Comparison of ENCODE assay signal across 17 cellular contexts in the genomic region with DNA sequence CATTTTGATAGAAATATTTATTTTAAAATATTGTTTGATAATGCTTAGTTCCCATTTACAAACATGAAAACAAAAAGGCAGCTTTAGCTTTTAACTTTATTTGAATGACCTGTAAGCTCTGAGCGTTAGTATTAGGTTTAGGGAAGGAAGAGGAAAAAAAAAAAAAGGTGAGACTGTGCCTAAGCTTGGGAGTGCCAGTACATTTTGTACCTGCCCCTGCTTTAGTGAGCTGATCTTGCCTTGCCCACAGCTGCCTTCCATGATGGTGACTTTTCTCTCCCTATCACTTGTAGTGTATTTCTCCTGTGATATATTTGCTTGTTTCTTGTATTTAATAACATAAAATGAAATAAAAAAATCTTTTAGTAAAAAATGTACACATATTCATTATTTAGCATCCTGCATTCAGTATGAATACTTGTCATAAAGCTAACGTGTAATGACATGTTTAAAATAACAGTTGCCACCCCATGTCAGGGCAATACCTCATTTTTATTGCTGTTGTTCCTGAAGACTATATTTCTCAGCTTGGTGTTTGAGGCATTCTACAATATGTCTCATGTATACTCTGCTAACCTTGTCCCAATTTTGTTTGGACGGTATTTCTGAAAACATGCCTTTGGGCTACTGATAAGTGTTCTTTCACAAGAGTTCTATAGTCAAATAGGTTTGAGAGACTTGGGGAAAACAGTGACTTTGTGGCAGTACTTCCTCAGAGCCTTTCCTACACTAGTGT.
DNase-seq lines count a peak whose midpoint lies in the region; ATAC-seq and TF ChIP-seq lines count a peak whose summit lies in the region.
"Had no signal": no experiment of that assay in that cellular context is flagged by ENCODE, and none has a peak within 500 bp of the region (broad histone marks: within the 10 kb centered on the region; RNA-seq: fewer than 3 reads in every experiment).

No MANE protein-coding gene starts in this region.

- dilution Hi-C loops in IMR-90 (cut with HindIII; ENCODE audit: low sequenced_read_pairs, unreplicated experiment) (no loop called here), mammary epithelial cell (cut with HindIII; ENCODE audit: low sequenced_read_pairs) (no loop called here)

- H3K56ac ChIP-seq in IMR-90 (ENCODE audit: extremely low read depth, insufficient read depth, low read length) (no peak overlapping the region), mesendoderm (ENCODE audit: low read length) (no peak overlapping the region)

- no peak overlapping the region for H2BK120ac ChIP-seq in IMR-90 (ENCODE audit: low read depth, low read length)
- no peak overlapping the region for H2BK120ac ChIP-seq in mesendoderm (ENCODE audit: low read depth, low read length)

- H2AFZ ChIP-seq in IMR-90 (replicated peaks; ENCODE audit: low read length, poor library complexity) (no peak overlapping the region), mammary epithelial cell (ENCODE audit: low read depth, low read length) (no peak overlapping the region)

- TF ChIP-seq CTCF in MCF 10A (IDR thresholded peaks at IDR 0.05; ENCODE audit: unreplicated experiment) (no peak), breast epithelium (IDR thresholded peaks at IDR 0.05) (no peak), IMR-90 (conservative IDR thresholded peaks at IDR 0.05; ENCODE audit: low read depth, low read length) (no peak), mammary epithelial cell (conservative IDR thresholded peaks at IDR 0.05 in 1 of 2, IDR thresholded peaks at IDR 0.05 in 1 of 2; ENCODE audit: extremely low read depth in 1 of 2, insufficient read depth in 1 of 2, low read depth in 1 of 2, low read length in 2 of 2) (no peak), osteocyte (IDR thresholded peaks at IDR 0.05) (no peak), upper lobe of left lung (IDR thresholded peaks at IDR 0.05) (no peak)

- H3K9me3 Mint-ChIP-seq in MCF 10A (ENCODE audit: unreplicated experiment), result no peaks in the 10 kb centered on the region
- no peaks in the 10 kb centered on the region for H3K9me3 Mint-ChIP-seq in osteocyte (ENCODE audit: unreplicated experiment)

- POLR2A ChIA-PET in MCF 10A (lab: Yijun Ruan, JAX) (interaction anchor here (0.7 to 6.3 kb wide), 18 partner anchors 8 to 837 kb away, joined by 3 to 83 read pairs (median 5); a partner anchor contains a TSS), IMR-90 (lab: Charles Lee; ENCODE audit: unreplicated experiment) (no interaction called here)

- H4K8ac ChIP-seq in IMR-90 (ENCODE audit: low read depth in 2 of 2, low read length in 2 of 2) (peak overlapping the region in 1 of 2 experiments; percentile 61; a peak in 2 of 4 replicates), mesendoderm (ENCODE audit: low read depth, low read length) (no peak overlapping the region)

- CTCF ChIA-PET in MCF 10A (lab: Yijun Ruan, JAX) (interaction anchor here (0.5 to 1.3 kb wide), 9 partner anchors 18 to 1180 kb away, joined by 3 to 5 read pairs (median 3); no protein-coding TSS in a partner anchor), IMR-90 (lab: Yijun Ruan, JAX) (interaction anchor here (0.6 kb wide), 1 partner anchor 289 kb away, joined by 3 read pairs; no protein-coding TSS in a partner anchor), mammary epithelial cell (lab: Charles Lee; ENCODE audit: low non-redundant PET) (interaction anchor here (0.7 kb wide), 1 partner anchor 679 kb away, joined by 4 read pairs; no protein-coding TSS in a partner anchor)

- H3K27ac ChIP-seq in breast epithelium (no peak overlapping the region), IMR-90 (ENCODE audit: insufficient read depth, low read length) (no peak overlapping the region), mammary epithelial cell (ENCODE audit: insufficient read depth, low read depth, low read length) (peak overlapping the region; percentile 69), mesendoderm (ENCODE audit: low read depth, low read length) (no peak overlapping the region), upper lobe of left lung (no peak overlapping the region)
- H3K27ac ChIP-seq: 22Rv1; BLaER1 treated with 17β-estradiol and CSF1 and Interleukin-3, amounts not matched to agents 10 nM and 100 nM had no signal

- H3K23ac ChIP-seq in IMR-90 (ENCODE audit: low read depth, low read length) (no peak overlapping the region), mesendoderm (ENCODE audit: low read length) (no peak overlapping the region)

- ATAC-seq in IMR-90 (ENCODE audit: low read depth), result no peak
- ATAC-seq in upper lobe of left lung (ENCODE audit: low FRiP score in 2 of 2), result no peak

- H3K27me3 ChIP-seq in breast epithelium (no peaks in the 10 kb centered on the region), IMR-90 (ENCODE audit: control insufficient read depth, insufficient read depth, low read length) (no peaks in the 10 kb centered on the region), mammary epithelial cell (ENCODE audit: insufficient read depth, low read length) (no peaks in the 10 kb centered on the region), mesendoderm (ENCODE audit: insufficient read depth, low read length, poor library complexity) (peaks cover 2% of the 10 kb centered on the region), upper lobe of left lung (no peaks in the 10 kb centered on the region)
- H3K27me3 ChIP-seq: BLaER1 treated with 17β-estradiol and CSF1 and Interleukin-3, amounts not matched to agents 10 nM and 100 nM had no signal

- H4K91ac ChIP-seq in IMR-90 (ENCODE audit: insufficient read depth, low read depth, low read length), result no peak overlapping the region

- no peak overlapping the region for H3K18ac ChIP-seq in IMR-90 (ENCODE audit: low read depth, low read length)
- no peak overlapping the region for H3K18ac ChIP-seq in mesendoderm (ENCODE audit: low read length)

- no peak overlapping the region for H3K9ac ChIP-seq in IMR-90 (ENCODE audit: low read depth, low read length)
- H3K9ac ChIP-seq in mammary epithelial cell (ENCODE audit: insufficient read depth, low read length), result peak overlapping the region; percentile 27
- no peak overlapping the region for H3K9ac ChIP-seq in mesendoderm (ENCODE audit: low read length)
- H3K9ac ChIP-seq: BLaER1 treated with 17β-estradiol and CSF1 and Interleukin-3, amounts not matched to agents 10 nM and 100 nM had no signal

- H4K20me1 ChIP-seq in IMR-90 (ENCODE audit: insufficient read depth, low read length) (0 out of 2 replicates have a peak, but pooled peaks cover 5% of the 10 kb centered on the region), mammary epithelial cell (ENCODE audit: insufficient read depth, low read length) (no peaks in the 10 kb centered on the region)

- H3K79me2 ChIP-seq in mammary epithelial cell (ENCODE audit: insufficient read depth, low read length) (peaks cover 77% of the 10 kb centered on the region), mesendoderm (ENCODE audit: control insufficient read depth, insufficient read depth, low read length) (no peaks in the 10 kb centered on the region)

- no peaks in the 10 kb centered on the region for H3K36me3 Mint-ChIP-seq in MCF 10A (ENCODE audit: insufficient read depth, unreplicated experiment)
- H3K36me3 Mint-ChIP-seq in osteocyte (ENCODE audit: unreplicated experiment), result peaks cover 3% of the 10 kb centered on the region

- H3K4ac ChIP-seq in IMR-90 (ENCODE audit: low read depth, low read length), result no peak overlapping the region
- no peak overlapping the region for H3K4ac ChIP-seq in mesendoderm (ENCODE audit: low read depth, low read length)

- DNase-seq in MCF 10A (ENCODE audit: unreplicated experiment), result peak; percentile 52
- DNase-seq in breast epithelium (ENCODE audit: low spot score in 2 of 2), result no peak
- no peak for DNase-seq in IMR-90
- peak; percentile 55 for DNase-seq in mammary epithelial cell
- DNase-seq in mesendoderm, result no peak
- no peak for DNase-seq in NCI-H1105 (lab: John Stamatoyannopoulos, UW)
- no peak for DNase-seq in osteocyte (ENCODE audit: extremely low spot score, unreplicated experiment)
- DNase-seq in upper lobe of left lung, result no peak
- DNase-seq: H7; Kasumi-1; MV-4-11; NCI-H1436 treated with DMSO at 0.1 percent for 48 hours; NCI-H226; NCI-H526 treated with DMSO at 0.1 percent for 48 hours; NK-92 treated with Interleukin-12 subunit alpha and Interleukin-12 subunit beta, amount 100 ng/mL, for 24 hours had no signal

- H3K36me3 ChIP-seq in breast epithelium (no peaks in the 10 kb centered on the region), IMR-90 (ENCODE audit: control insufficient read depth, insufficient read depth, low read length) (peaks cover 2% of the 10 kb centered on the region), mammary epithelial cell (ENCODE audit: insufficient read depth, low read length) (peaks cover 1% of the 10 kb centered on the region), mesendoderm (ENCODE audit: control insufficient read depth, insufficient read depth, low read length) (no peaks in the 10 kb centered on the region), upper lobe of left lung (peaks cover 0 to 7% (median 0%) of the 10 kb centered on the region in 4 donors)

- peak overlapping the region; percentile 70 for H3K4me3 Mint-ChIP-seq in MCF 10A (ENCODE audit: unreplicated experiment)
- H3K4me3 Mint-ChIP-seq in osteocyte (ENCODE audit: unreplicated experiment), result no peak overlapping the region

- TF ChIP-seq RAD21 in IMR-90 (IDR thresholded peaks at IDR 0.05; ENCODE audit: low read length), result no peak

- no peaks in the 10 kb centered on the region for H3K9me3 ChIP-seq in breast epithelium
- peaks cover 3% of the 10 kb centered on the region for H3K9me3 ChIP-seq in IMR-90 (ENCODE audit: control insufficient read depth, insufficient read depth, low read length)
- peaks cover 3% of the 10 kb centered on the region for H3K9me3 ChIP-seq in mammary epithelial cell (replicated peaks; ENCODE audit: insufficient read depth, low read length)
- no peaks in the 10 kb centered on the region for H3K9me3 ChIP-seq in upper lobe of left lung

- no peak overlapping the region for H3K4me2 ChIP-seq in IMR-90 (ENCODE audit: low read depth, low read length)
- H3K4me2 ChIP-seq in mammary epithelial cell (ENCODE audit: insufficient read depth, low read depth, low read length), result peak overlapping the region; percentile 67
- H3K4me2 ChIP-seq in mesendoderm (ENCODE audit: low read length), result no peak overlapping the region

- H2BK20ac ChIP-seq in IMR-90 (ENCODE audit: low read depth, low read length), result no peak overlapping the region

- H3K4me3 ChIP-seq in breast epithelium (no peak overlapping the region), IMR-90 (ENCODE audit: insufficient read depth, low read depth, low read length) (no peak overlapping the region), mammary epithelial cell (replicated peaks in 1 of 3; ENCODE audit: insufficient read depth in 1 of 3, low read depth in 2 of 3, low read length in 3 of 3) (no peak overlapping the region), mesendoderm (ENCODE audit: low read length) (no peak overlapping the region), upper lobe of left lung (no peak overlapping the region)
- H3K4me3 ChIP-seq: BLaER1 treated with 17β-estradiol and CSF1 and Interleukin-3, amounts not matched to agents 10 nM and 100 nM had no signal

- BruUV-seq in MCF 10A (replicated peaks; lab: Mats Ljungman, UMichigan) (no TSS peak), IMR-90 (replicated peaks; lab: Mats Ljungman, UMichigan) (no TSS peak), mammary epithelial cell (replicated peaks; lab: Mats Ljungman, UMichigan) (no TSS peak)

- H4K5ac ChIP-seq in IMR-90 (ENCODE audit: low read depth, low read length) (peak overlapping the region; percentile 10; the same call in 1 of the 2 replicates), mesendoderm (ENCODE audit: low read length) (no peak overlapping the region)

- H3K27ac Mint-ChIP-seq in MCF 10A (ENCODE audit: low read depth, unreplicated experiment) (no peak overlapping the region), osteocyte (ENCODE audit: unreplicated experiment) (no peak overlapping the region)

- H3K9me1 ChIP-seq in IMR-90 (ENCODE audit: insufficient read depth, low read length), result no peaks in the 10 kb centered on the region

- H3K4me1 Mint-ChIP-seq in MCF 10A (ENCODE audit: insufficient read depth, unreplicated experiment) (peaks cover 29% of the 10 kb centered on the region), osteocyte (ENCODE audit: unreplicated experiment) (peaks cover 28% of the 10 kb centered on the region)

- intact Hi-C loops in MCF 10A (cut with micrococcal nuclease) (no loop called here), breast epithelium (cut with DNase I; ENCODE audit: low total_unique reads) (no loop called here), IMR-90 (cut with micrococcal nuclease) (no loop called here), mammary epithelial cell (cut with micrococcal nuclease) (no loop called here)

- TF ChIP-seq EP300 in upper lobe of left lung (IDR thresholded peaks at IDR 0.05), result no peak

- no peaks in the 10 kb centered on the region for H3K4me1 ChIP-seq in breast epithelium
- peaks cover 4% of the 10 kb centered on the region; the same call in 1 of the 2 replicates for H3K4me1 ChIP-seq in IMR-90 (ENCODE audit: control insufficient read depth, insufficient read depth, low read length)
- peaks cover 23% of the 10 kb centered on the region for H3K4me1 ChIP-seq in mammary epithelial cell (ENCODE audit: insufficient read depth, low read length)
- H3K4me1 ChIP-seq in mesendoderm (ENCODE audit: control insufficient read depth, low read depth, low read length), result peaks cover 10% of the 10 kb centered on the region
- H3K4me1 ChIP-seq in upper lobe of left lung, result peaks cover 6 to 19% (median 14%) of the 10 kb centered on the region in 4 donors

- H2AK5ac ChIP-seq in IMR-90 (ENCODE audit: low read depth, low read length), result no peak overlapping the region
- no peak overlapping the region for H2AK5ac ChIP-seq in mesendoderm (ENCODE audit: low read length)

- TF ChIP-seq POLR2A in breast epithelium (IDR thresholded peaks at IDR 0.05) (no peak), IMR-90 (IDR thresholded peaks at IDR 0.05; ENCODE audit: low read depth, low read length) (no peak), upper lobe of left lung (IDR thresholded peaks at IDR 0.05) (no peak)

- H3K27me3 Mint-ChIP-seq in MCF 10A (ENCODE audit: insufficient read depth, unreplicated experiment) (no peaks in the 10 kb centered on the region), osteocyte (ENCODE audit: unreplicated experiment) (no peaks in the 10 kb centered on the region)

- H2BK15ac ChIP-seq in IMR-90 (ENCODE audit: low read depth, low read length), result no peak overlapping the region
- peak overlapping the region; percentile 92 for H2BK15ac ChIP-seq in mesendoderm (replicated peaks; ENCODE audit: low read depth)

- H2AK9ac ChIP-seq in IMR-90 (replicated peaks; ENCODE audit: low read depth, low read length, poor library complexity), result no peak overlapping the region

- no peak overlapping the region for H3K14ac ChIP-seq in IMR-90 (replicated peaks; ENCODE audit: low read depth, low read length)

- in situ Hi-C loops in IMR-90 (cut with MboI; ENCODE audit: low sequenced_read_pairs) (no loop called here), mammary epithelial cell (cut with MboI; ENCODE audit: low sequenced_read_pairs in 2 of 2) (no loop called here)

- H2BK5ac ChIP-seq in IMR-90 (ENCODE audit: low read depth, low read length, poor library complexity, severe bottlenecking) (no peak overlapping the region), mesendoderm (ENCODE audit: low read length) (no peak overlapping the region)

- H3K79me1 ChIP-seq in IMR-90 (ENCODE audit: low read depth in 1 of 2, low read length in 2 of 2), result peaks cover 33 to 48% of the 10 kb centered on the region in 2 experiments
- H3K79me1 ChIP-seq in mesendoderm (ENCODE audit: low read length), result no peaks in the 10 kb centered on the region

- no CpG with 5 or more reads among the region's 3 CpGs for WGBS in IMR-90 (ENCODE audit: extremely low coverage in 2 of 2, insufficient read length in 1 of 2), 2 experiments
- WGBS in mammary epithelial cell (ENCODE audit: low coverage, missing lambda C conversion rate), result 55% methylated on average over 3 of the region's 3 CpGs
- no CpG with 5 or more reads among the region's 3 CpGs for WGBS in mesendoderm (ENCODE audit: extremely low coverage, insufficient coverage, low lambda C conversion rate)
- 74 to 75% methylated on average over 3 of the region's 3 CpGs for WGBS in upper lobe of left lung, 2 donors

Comparison
In these comparisons a context has a peak if more than half of its experiments do, and no peak if none do; other contexts are left out.
1. DNase-seq: peak in MCF 10A (single experiment) and mammary epithelial cell (single experiment); none in breast epithelium (0 of 2), IMR-90 (single experiment), mesendoderm (single experiment), NCI-H1105 (single experiment), osteocyte (single experiment) and upper lobe of left lung (0 of 2).